In genomic region chr14:47606601-47607000, GRCh38 we compare ENCODE assay signal across 16 cellular contexts.
A peak's percentile ranks its signal among the peaks of the same experiment; 100 is the strongest.
DNase-seq lines count a peak whose midpoint lies in the region; ATAC-seq lines count a peak whose summit lies in the region.
"Had no signal": no experiment of that assay in that cellular context is flagged by ENCODE, and none has a peak within 500 bp of the region (broad histone marks: within the 10 kb centered on the region; RNA-seq: fewer than 3 reads in every experiment).

No MANE protein-coding gene starts in this region.

- peak; percentile 50 for DNase-seq in Caki2 (ENCODE audit: low read depth)
- peak; percentile 1 for DNase-seq in T1000 (lab: John Stamatoyannopoulos, UW)
- peak; percentile 78 for DNase-seq in kidney tubule cell (ENCODE audit: low spot score)
- DNase-seq in LoVo (ENCODE audit: low spot score) = no peak
- DNase-seq in activated effector memory CD4-positive, alpha-beta T cell treated with Interleukin-2 at 50 U/mL for 16 hours = no peak
- DNase-seq: 8988T; CD8-positive, alpha-beta T cell; DMS 273 treated with DMSO at 0.1 percent for 48 hours; DMS53; DND-41; EL; GM23248; IMR-90 had no signal

- ATAC-seq in HG03095 (IDR thresholded peaks at IDR 0.05; ENCODE audit: unreplicated experiment) = no peak
- no peak for ATAC-seq in HG03439 (IDR thresholded peaks at IDR 0.05; ENCODE audit: unreplicated experiment)
- ATAC-seq: CD8-positive, alpha-beta T cell; GM12878 had no signal

- in situ Hi-C loops in Caki2 (cut with HindIII; ENCODE audit: low pct_unique_long_range_greater_than_20kb, low sequenced_read_pairs) = no loop called here

Comparison
In these comparisons a context has a peak if more than half of its experiments do, and no peak if none do; other contexts are left out.
1. DNase-seq: peak in Caki2 (single experiment), T1000 (single experiment) and kidney tubule cell (single experiment); none in LoVo (single experiment) and activated effector memory CD4-positive, alpha-beta T cell treated with Interleukin-2 at 50 U/mL for 16 hours (single experiment).